ENCODE assay signal across 9 cellular contexts in the genomic region with DNA sequence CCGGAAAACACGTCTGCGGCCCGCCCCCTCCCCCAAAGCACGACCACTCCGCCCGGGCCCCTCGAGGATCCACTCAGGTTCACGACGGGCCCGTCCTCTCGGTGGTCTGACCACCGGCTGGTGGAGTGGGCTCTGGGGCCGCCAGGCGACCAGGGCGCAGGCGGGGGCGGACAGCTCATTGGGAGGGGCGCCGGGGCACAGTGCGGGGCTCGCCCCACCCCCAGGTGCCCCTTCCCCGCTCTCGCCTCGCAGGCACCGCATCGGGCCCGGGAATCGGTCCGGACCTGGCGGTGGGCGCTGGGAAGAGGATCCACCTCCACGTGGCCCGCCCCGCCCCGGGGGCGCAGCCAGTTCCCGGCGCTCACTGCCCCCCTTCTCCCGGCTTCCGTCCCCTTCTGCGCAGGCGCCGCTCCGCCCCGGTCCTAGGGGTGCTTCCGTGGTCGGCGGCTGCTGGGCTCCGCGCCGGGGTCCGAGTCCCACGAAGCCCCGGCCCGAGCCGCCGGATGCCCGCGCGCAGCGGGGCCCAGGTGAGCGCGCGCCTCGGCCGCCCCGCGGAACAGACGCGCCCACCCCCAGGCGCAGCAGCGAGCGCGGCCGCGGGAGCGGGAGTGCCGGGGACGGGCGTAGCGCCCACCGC. TPM values are rescaled to one million over a fixed set of nuclear protein-coding genes. Genes with fewer than 3 reads are reported as not detected.
DNase-seq lines count a peak whose midpoint lies in the region; ATAC-seq, FAIRE-seq and TF ChIP-seq lines count a peak whose summit lies in the region.
"Had no signal": no experiment of that assay in that cellular context is flagged by ENCODE, and none has a peak within 500 bp of the region (broad histone marks: within the 10 kb centered on the region; RNA-seq: fewer than 3 reads in every experiment).

A gene with protein sequence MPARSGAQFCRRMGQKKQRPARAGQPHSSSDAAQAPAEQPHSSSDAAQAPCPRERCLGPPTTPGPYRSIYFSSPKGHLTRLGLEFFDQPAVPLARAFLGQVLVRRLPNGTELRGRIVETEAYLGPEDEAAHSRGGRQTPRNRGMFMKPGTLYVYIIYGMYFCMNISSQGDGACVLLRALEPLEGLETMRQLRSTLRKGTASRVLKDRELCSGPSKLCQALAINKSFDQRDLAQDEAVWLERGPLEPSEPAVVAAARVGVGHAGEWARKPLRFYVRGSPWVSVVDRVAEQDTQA (plus strand): TSS at position 419 of the 637 bp plus-strand sequence. CDS start 85 bp downstream, at position 504.

- TF ChIP-seq CTCF in RWPE1 (conservative IDR thresholded peaks at IDR 0.05; ENCODE audit: low read depth), result no peak
- TF ChIP-seq CTCF in fibroblast of pulmonary artery (IDR thresholded peaks at IDR 0.05; ENCODE audit: low read length, missing control alignments), result no peak
- no peak for TF ChIP-seq CTCF in nephron (IDR thresholded peaks at IDR 0.05; ENCODE audit: unreplicated experiment in 3 of 3)

- peak within 1 kb of the TSS; percentile 65 for H3K27ac ChIP-seq in CD4-positive, alpha-beta memory T cell (ENCODE audit: low read depth, low read length)
- peak within 1 kb of the TSS; percentile 91 for H3K27ac ChIP-seq in RWPE1

- H3K27ac Mint-ChIP-seq in CD4-positive, alpha-beta memory T cell, result peak within 1 kb of the TSS; percentile 68 to 91 (median 78)
- peak within 1 kb of the TSS; percentile 83 for H3K27ac Mint-ChIP-seq in activated T-helper 2 cell treated with anti-CD3 and anti-CD28 coated beads, Interferon-gamma antibody, Interleukin-2, Interleukin-4, amounts not matched to agents 10 μg/mL and 5 μg/mL and 100 μg/mL, durations not matched to agents 14 hours and 24 hours and 36 hours
- peak within 1 kb of the TSS; percentile 71 to 87 (median 85) for H3K27ac Mint-ChIP-seq in nephron

- peaks cover 4% of the 10 kb centered on the region in 2 donors for H3K27me3 Mint-ChIP-seq in CD4-positive, alpha-beta memory T cell
- H3K27me3 Mint-ChIP-seq in activated T-helper 2 cell treated with anti-CD3 and anti-CD28 coated beads, Interferon-gamma antibody, Interleukin-2, Interleukin-4, amounts not matched to agents 10 μg/mL and 5 μg/mL and 100 μg/mL, durations not matched to agents 14 hours and 24 hours and 36 hours (ENCODE audit: low read depth), result peaks cover 21% of the 10 kb centered on the region
- H3K27me3 Mint-ChIP-seq in nephron (ENCODE audit: low read depth), result no peaks in the 10 kb centered on the region

- peaks cover 0 to 1% (median 0%) of the 10 kb centered on the region in 8 donors for H3K9me3 Mint-ChIP-seq in CD4-positive, alpha-beta memory T cell
- no peaks in the 10 kb centered on the region for H3K9me3 Mint-ChIP-seq in activated T-helper 2 cell treated with anti-CD3 and anti-CD28 coated beads, Interferon-gamma antibody, Interleukin-2, Interleukin-4, amounts not matched to agents 10 μg/mL and 5 μg/mL and 100 μg/mL, durations not matched to agents 14 hours and 24 hours and 36 hours
- no peaks in the 10 kb centered on the region for H3K9me3 Mint-ChIP-seq in nephron

- peak; percentile 78 to 84 (median 79) for DNase-seq in CD4-positive, alpha-beta memory T cell
- DNase-seq in HTR-8/SVneo (ENCODE audit: insufficient read length, low spot score) (peak; percentile 94), RWPE1 (ENCODE audit: low spot score) (peak; percentile 93), fibroblast of pulmonary artery (ENCODE audit: low read depth) (peak; percentile 77)
- DNase-seq in activated T-helper 2 cell treated with anti-CD3 and anti-CD28 coated beads, Interferon-gamma antibody, Interleukin-2, Interleukin-4, amounts not matched to agents 10 μg/mL and 5 μg/mL and 100 μg/mL, durations not matched to agents 14 hours and 24 hours and 36 hours (ENCODE audit: low spot score), result peak; percentile 81
- DNase-seq in stimulated activated naive CD8-positive, alpha-beta T cell treated with anti-CD3 and anti-CD28 coated beads, Interleukin-15, Interleukin-2, amounts not matched to agents 100 U/mL and 50 U/mL, for 24 hours, result peak; percentile 92

- CTCF ChIA-PET in CD4-positive, alpha-beta memory T cell (lab: Charles Lee; ENCODE audit: partially characterized antibody), result interaction anchor here (1.0 to 2.1 kb wide), 6 partner anchors 12 to 284 kb away, joined by 3 to 7 read pairs (median 6); no protein-coding TSS in a partner anchor
- CTCF ChIA-PET in RWPE1 (lab: Yijun Ruan, JAX), result interaction anchor here (0.6 to 2.7 kb wide), 2 partner anchors 12 to 21 kb away, joined by 3 to 14 read pairs; no protein-coding TSS in a partner anchor

- peak; percentile 78 for FAIRE-seq in HTR-8/SVneo (lab: Jason Lieb, UNC)
- FAIRE-seq: islet of Langerhans had no signal

- H3K4me1 ChIP-seq in CD4-positive, alpha-beta memory T cell (ENCODE audit: insufficient read depth, low read length), result peaks cover 26% of the 10 kb centered on the region

- peak within 1 kb of the TSS; percentile 49 to 52 for H3K4me3 ChIP-seq in CD4-positive, alpha-beta memory T cell (ENCODE audit: low read length in 2 of 2)
- H3K4me3 ChIP-seq in fibroblast of pulmonary artery (replicated peaks; ENCODE audit: low read depth, low read length), result peak within 1 kb of the TSS; percentile 67

- peak within 1 kb of the TSS; percentile 86 to 91 (median 90) for H3K4me3 Mint-ChIP-seq in CD4-positive, alpha-beta memory T cell
- H3K4me3 Mint-ChIP-seq in activated T-helper 2 cell treated with anti-CD3 and anti-CD28 coated beads, Interferon-gamma antibody, Interleukin-2, Interleukin-4, amounts not matched to agents 10 μg/mL and 5 μg/mL and 100 μg/mL, durations not matched to agents 14 hours and 24 hours and 36 hours (ENCODE audit: low read depth), result peak within 1 kb of the TSS; percentile 92
- peak within 1 kb of the TSS; percentile 87 to 92 (median 90) for H3K4me3 Mint-ChIP-seq in nephron

- peaks cover 6% of the 10 kb centered on the region for H3K27me3 ChIP-seq in CD4-positive, alpha-beta memory T cell (ENCODE audit: insufficient read depth, low read length)

- intact Hi-C loops in CD4-positive, alpha-beta memory T cell (cut with micrococcal nuclease), result loop anchor here (1.0 kb wide), 1 partner anchor 25 kb away; a partner anchor contains a TSS
- intact Hi-C loops in activated T-helper 2 cell treated with anti-CD3 and anti-CD28 coated beads, Interferon-gamma antibody, Interleukin-2, Interleukin-4, amounts not matched to agents 10 μg/mL and 5 μg/mL and 100 μg/mL, durations not matched to agents 14 hours and 24 hours and 36 hours (cut with micrococcal nuclease), result loop anchor here (2.0 kb wide), 1 partner anchor 25 kb away; a partner anchor contains a TSS

- peaks cover 11 to 41% (median 30%) of the 10 kb centered on the region in 4 donors for H3K4me1 Mint-ChIP-seq in CD4-positive, alpha-beta memory T cell
- H3K4me1 Mint-ChIP-seq in activated T-helper 2 cell treated with anti-CD3 and anti-CD28 coated beads, Interferon-gamma antibody, Interleukin-2, Interleukin-4, amounts not matched to agents 10 μg/mL and 5 μg/mL and 100 μg/mL, durations not matched to agents 14 hours and 24 hours and 36 hours (ENCODE audit: low read depth), result peaks cover 24% of the 10 kb centered on the region
- peaks cover 30% of the 10 kb centered on the region for H3K4me1 Mint-ChIP-seq in nephron

- ATAC-seq in GM19455 (IDR thresholded peaks at IDR 0.05; ENCODE audit: unreplicated experiment), result peak; percentile 68
- peak; percentile 68 for ATAC-seq in stimulated activated naive CD8-positive, alpha-beta T cell treated with anti-CD3 and anti-CD28 coated beads, Interleukin-15, Interleukin-2, amounts not matched to agents 100 U/mL and 50 U/mL, for 24 hours

- H3K9me3 ChIP-seq in CD4-positive, alpha-beta memory T cell (ENCODE audit: control insufficient read depth in 1 of 2, low read length in 2 of 2), result no peaks in the 10 kb centered on the region

- H3K36me3 ChIP-seq in CD4-positive, alpha-beta memory T cell (ENCODE audit: insufficient read depth, low read length), result peaks cover 5% of the 10 kb centered on the region

- POLR2A ChIA-PET in CD4-positive, alpha-beta memory T cell (lab: Charles Lee; ENCODE audit: partially characterized antibody), result interaction anchor here (0.9 to 2.2 kb wide), 5 partner anchors 12 to 24 kb away, joined by 4 to 13 read pairs (median 5); a partner anchor contains a TSS
- POLR2A ChIA-PET in RWPE1 (lab: Yijun Ruan, JAX; ENCODE audit: low non-redundant PET), result interaction anchor here (1.8 kb wide), 1 partner anchor 12 kb away, joined by 4 read pairs; no protein-coding TSS in a partner anchor

- no peaks in the 10 kb centered on the region for H3K36me3 Mint-ChIP-seq in CD4-positive, alpha-beta memory T cell
- H3K36me3 Mint-ChIP-seq in activated T-helper 2 cell treated with anti-CD3 and anti-CD28 coated beads, Interferon-gamma antibody, Interleukin-2, Interleukin-4, amounts not matched to agents 10 μg/mL and 5 μg/mL and 100 μg/mL, durations not matched to agents 14 hours and 24 hours and 36 hours (ENCODE audit: low read depth), result peaks cover 14% of the 10 kb centered on the region
- no peaks in the 10 kb centered on the region for H3K36me3 Mint-ChIP-seq in nephron (ENCODE audit: low read depth)

RNA-seq across cellular contexts. Expression of the gene that starts here (rescaled TPM):
- 10 to 100 TPM; 30.7 TPM for total RNA-seq in CD4-positive, alpha-beta memory T cell
- polyA plus RNA-seq in CD4-positive, alpha-beta memory T cell, result 10 to 100 TPM; 58.1 to 82.6 TPM
- total RNA-seq in activated T-helper 2 cell treated with anti-CD3 and anti-CD28 coated beads, Interferon-gamma antibody, Interleukin-2, Interleukin-4, amounts not matched to agents 10 μg/mL and 5 μg/mL and 100 μg/mL, durations not matched to agents 14 hours and 24 hours and 36 hours, result 77.7 and 78.6 TPM in 2 replicates

Comparison
In these comparisons a context has a peak if more than half of its experiments do, and no peak if none do; other contexts are left out.
1. Peak in every context shown above with its lines: DNase-seq, ATAC-seq, H3K4me3 ChIP-seq and H3K27ac ChIP-seq.